Comparison of ENCODE assay signal across 1 cellular context in the genomic region with DNA sequence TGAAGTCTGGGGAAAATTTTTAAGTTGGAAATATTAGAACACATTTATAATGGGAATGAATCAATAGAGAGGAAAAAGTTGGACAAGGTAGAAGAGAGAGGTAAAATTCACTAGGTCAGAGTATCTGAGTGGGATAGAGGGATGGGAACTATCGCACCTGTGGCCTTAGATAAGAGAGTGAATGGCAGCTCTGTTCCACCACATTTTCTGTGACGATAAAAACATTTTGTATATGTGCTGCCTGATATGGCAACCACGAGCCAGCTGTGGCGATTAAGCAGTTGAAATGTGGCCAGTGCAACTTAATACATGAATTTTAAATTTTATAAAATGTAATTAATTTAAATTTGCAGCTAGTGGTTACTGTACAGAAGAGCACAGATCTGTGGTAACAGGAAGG.
TF ChIP-seq lines count a peak whose summit lies in the region.

No MANE protein-coding gene starts in this region.

TF ChIP-seq in K562, 482 proteins besides CTCF, POLR2A, EP300 and RAD21 (continued from another document and continues in another):
- TF ChIP-seq PRMT5 (CRISPR knock-in tag; IDR thresholded peaks at IDR 0.05) (no peak), EWSR1 (IDR thresholded peaks at IDR 0.05; ENCODE audit: borderline replicate concordance, low read depth, partially characterized antibody) (no peak), SPI1 (IDR thresholded peaks at IDR 0.05; ENCODE audit: borderline replicate concordance, low read depth, low read length) (no peak), SMARCE1 (IDR thresholded peaks at IDR 0.05) (peak; percentile 76), ZBTB8A (IDR thresholded peaks at IDR 0.05; ENCODE audit: partially characterized antibody) (no peak), MYNN (IDR thresholded peaks at IDR 0.05) (no peak), MYNN (CRISPR knock-in tag; IDR thresholded peaks at IDR 0.05) (no peak), HMGN3 (IDR thresholded peaks at IDR 0.05; ENCODE audit: borderline replicate concordance, extremely low read depth, insufficient read length, low read depth, low read length) (peak; percentile 42), TEAD4 (IDR thresholded peaks at IDR 0.05; ENCODE audit: low read length) (peak; percentile 98), TEAD4 (CRISPR knock-in tag; IDR thresholded peaks at IDR 0.05; ENCODE audit: borderline replicate concordance) (no peak), RCOR1 (IDR thresholded peaks at IDR 0.05; ENCODE audit: borderline replicate concordance in 1 of 2, low read depth in 2 of 2, low read length in 2 of 2) (0 out of 4 replicates have a peak, but pooled peaks of 1 of the 2 experiments have one; percentile 48), ILF3 (IDR thresholded peaks at IDR 0.05; ENCODE audit: borderline replicate concordance) (no peak), MYC (IDR thresholded peaks at IDR 0.05; ENCODE audit: low read depth, low read length) (no peak), MYC (CRISPR knock-in tag; IDR thresholded peaks at IDR 0.05; ENCODE audit: borderline replicate concordance, low read depth) (no peak), CREB1 (IDR thresholded peaks at IDR 0.05) (0 out of 2 replicates have a peak, but pooled peaks have one; percentile 28), CREB1 (CRISPR knock-in tag; IDR thresholded peaks at IDR 0.05) (no peak), FIP1L1 (IDR thresholded peaks at IDR 0.05; ENCODE audit: low read depth, low read length, poor library complexity, severe bottlenecking) (no peak), ZNF766 (CRISPR knock-in tag; conservative IDR thresholded peaks at IDR 0.05) (peak; percentile 49; the same call in 1 of the 2 replicates), POLR2B (IDR thresholded peaks at IDR 0.05; ENCODE audit: low read depth, partially characterized antibody) (no peak), TCF3 (CRISPR knock-in tag; IDR thresholded peaks at IDR 0.05) (peak; percentile 90), ZNF584 (CRISPR knock-in tag; IDR thresholded peaks at IDR 0.05; ENCODE audit: low read depth) (no peak), CEBPB (tag; IDR thresholded peaks at IDR 0.05) (no peak), EP400 (IDR thresholded peaks at IDR 0.05) (no peak), SRF (CRISPR knock-in tag; IDR thresholded peaks at IDR 0.05) (no peak), NFIC (IDR thresholded peaks at IDR 0.05) (peak; percentile 89), NUFIP1 (IDR thresholded peaks at IDR 0.05; ENCODE audit: partially characterized antibody) (no peak), CC2D1A (IDR thresholded peaks at IDR 0.05) (peak; percentile 77; the same call in 1 of the 2 replicates), TRIM24 (IDR thresholded peaks at IDR 0.05) (peak; percentile 92 to 96), TBL1XR1 (IDR thresholded peaks at IDR 0.05; ENCODE audit: low read length in 2 of 2) (peak in 1 of 2 experiments; percentile 35; a peak in 1 of 4 replicates), FOXM1 (IDR thresholded peaks at IDR 0.05; ENCODE audit: low read depth) (peak; percentile 89), FOXM1 (CRISPR knock-in tag; IDR thresholded peaks at IDR 0.05; ENCODE audit: low read depth) (no peak), DMBX1 (CRISPR knock-in tag; IDR thresholded peaks at IDR 0.05; ENCODE audit: borderline replicate concordance) (no peak), MYBL2 (IDR thresholded peaks at IDR 0.05; ENCODE audit: low read depth) (no peak), MYBL2 (CRISPR knock-in tag; IDR thresholded peaks at IDR 0.05; ENCODE audit: borderline replicate concordance) (no peak), YBX1 (IDR thresholded peaks at IDR 0.05) (no peak)
- TF ChIP-seq, protein P1, sequence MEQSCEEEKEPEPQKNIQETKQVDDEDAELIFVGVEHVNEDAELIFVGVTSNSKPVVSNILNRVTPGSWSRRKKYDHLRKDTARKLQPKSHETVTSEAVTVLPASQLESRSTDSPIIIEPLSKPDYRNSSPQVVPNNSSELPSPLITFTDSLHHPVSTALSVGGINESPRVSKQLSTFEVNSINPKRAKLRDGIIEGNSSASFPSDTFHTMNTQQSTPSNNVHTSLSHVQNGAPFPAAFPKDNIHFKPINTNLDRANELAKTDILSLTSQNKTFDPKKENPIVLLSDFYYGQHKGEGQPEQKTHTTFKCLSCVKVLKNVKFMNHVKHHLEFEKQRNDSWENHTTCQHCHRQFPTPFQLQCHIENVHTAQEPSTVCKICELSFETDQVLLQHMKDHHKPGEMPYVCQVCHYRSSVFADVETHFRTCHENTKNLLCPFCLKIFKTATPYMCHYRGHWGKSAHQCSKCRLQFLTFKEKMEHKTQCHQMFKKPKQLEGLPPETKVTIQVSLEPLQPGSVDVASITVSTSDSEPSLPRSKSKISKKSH (CRISPR knock-in tag; IDR thresholded peaks at IDR 0.05) = no peak
- TF ChIP-seq, protein P2, sequence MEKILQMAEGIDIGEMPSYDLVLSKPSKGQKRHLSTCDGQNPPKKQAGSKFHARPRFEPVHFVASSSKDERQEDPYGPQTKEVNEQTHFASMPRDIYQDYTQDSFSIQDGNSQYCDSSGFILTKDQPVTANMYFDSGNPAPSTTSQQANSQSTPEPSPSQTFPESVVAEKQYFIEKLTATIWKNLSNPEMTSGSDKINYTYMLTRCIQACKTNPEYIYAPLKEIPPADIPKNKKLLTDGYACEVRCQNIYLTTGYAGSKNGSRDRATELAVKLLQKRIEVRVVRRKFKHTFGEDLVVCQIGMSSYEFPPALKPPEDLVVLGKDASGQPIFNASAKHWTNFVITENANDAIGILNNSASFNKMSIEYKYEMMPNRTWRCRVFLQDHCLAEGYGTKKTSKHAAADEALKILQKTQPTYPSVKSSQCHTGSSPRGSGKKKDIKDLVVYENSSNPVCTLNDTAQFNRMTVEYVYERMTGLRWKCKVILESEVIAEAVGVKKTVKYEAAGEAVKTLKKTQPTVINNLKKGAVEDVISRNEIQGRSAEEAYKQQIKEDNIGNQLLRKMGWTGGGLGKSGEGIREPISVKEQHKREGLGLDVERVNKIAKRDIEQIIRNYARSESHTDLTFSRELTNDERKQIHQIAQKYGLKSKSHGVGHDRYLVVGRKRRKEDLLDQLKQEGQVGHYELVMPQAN (IDR thresholded peaks at IDR 0.05; ENCODE audit: borderline replicate concordance) = no peak
- TF ChIP-seq, protein P3, sequence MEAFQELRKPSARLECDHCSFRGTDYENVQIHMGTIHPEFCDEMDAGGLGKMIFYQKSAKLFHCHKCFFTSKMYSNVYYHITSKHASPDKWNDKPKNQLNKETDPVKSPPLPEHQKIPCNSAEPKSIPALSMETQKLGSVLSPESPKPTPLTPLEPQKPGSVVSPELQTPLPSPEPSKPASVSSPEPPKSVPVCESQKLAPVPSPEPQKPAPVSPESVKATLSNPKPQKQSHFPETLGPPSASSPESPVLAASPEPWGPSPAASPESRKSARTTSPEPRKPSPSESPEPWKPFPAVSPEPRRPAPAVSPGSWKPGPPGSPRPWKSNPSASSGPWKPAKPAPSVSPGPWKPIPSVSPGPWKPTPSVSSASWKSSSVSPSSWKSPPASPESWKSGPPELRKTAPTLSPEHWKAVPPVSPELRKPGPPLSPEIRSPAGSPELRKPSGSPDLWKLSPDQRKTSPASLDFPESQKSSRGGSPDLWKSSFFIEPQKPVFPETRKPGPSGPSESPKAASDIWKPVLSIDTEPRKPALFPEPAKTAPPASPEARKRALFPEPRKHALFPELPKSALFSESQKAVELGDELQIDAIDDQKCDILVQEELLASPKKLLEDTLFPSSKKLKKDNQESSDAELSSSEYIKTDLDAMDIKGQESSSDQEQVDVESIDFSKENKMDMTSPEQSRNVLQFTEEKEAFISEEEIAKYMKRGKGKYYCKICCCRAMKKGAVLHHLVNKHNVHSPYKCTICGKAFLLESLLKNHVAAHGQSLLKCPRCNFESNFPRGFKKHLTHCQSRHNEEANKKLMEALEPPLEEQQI (IDR thresholded peaks at IDR 0.05) = 0 out of 2 replicates have a peak, but pooled peaks have one; percentile 49
- TF ChIP-seq, protein P4, sequence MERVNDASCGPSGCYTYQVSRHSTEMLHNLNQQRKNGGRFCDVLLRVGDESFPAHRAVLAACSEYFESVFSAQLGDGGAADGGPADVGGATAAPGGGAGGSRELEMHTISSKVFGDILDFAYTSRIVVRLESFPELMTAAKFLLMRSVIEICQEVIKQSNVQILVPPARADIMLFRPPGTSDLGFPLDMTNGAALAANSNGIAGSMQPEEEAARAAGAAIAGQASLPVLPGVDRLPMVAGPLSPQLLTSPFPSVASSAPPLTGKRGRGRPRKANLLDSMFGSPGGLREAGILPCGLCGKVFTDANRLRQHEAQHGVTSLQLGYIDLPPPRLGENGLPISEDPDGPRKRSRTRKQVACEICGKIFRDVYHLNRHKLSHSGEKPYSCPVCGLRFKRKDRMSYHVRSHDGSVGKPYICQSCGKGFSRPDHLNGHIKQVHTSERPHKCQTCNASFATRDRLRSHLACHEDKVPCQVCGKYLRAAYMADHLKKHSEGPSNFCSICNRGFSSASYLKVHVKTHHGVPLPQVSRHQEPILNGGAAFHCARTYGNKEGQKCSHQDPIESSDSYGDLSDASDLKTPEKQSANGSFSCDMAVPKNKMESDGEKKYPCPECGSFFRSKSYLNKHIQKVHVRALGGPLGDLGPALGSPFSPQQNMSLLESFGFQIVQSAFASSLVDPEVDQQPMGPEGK (CRISPR knock-in tag; IDR thresholded peaks at IDR 0.05; ENCODE audit: borderline replicate concordance) = no peak
- TF ChIP-seq, protein P5, sequence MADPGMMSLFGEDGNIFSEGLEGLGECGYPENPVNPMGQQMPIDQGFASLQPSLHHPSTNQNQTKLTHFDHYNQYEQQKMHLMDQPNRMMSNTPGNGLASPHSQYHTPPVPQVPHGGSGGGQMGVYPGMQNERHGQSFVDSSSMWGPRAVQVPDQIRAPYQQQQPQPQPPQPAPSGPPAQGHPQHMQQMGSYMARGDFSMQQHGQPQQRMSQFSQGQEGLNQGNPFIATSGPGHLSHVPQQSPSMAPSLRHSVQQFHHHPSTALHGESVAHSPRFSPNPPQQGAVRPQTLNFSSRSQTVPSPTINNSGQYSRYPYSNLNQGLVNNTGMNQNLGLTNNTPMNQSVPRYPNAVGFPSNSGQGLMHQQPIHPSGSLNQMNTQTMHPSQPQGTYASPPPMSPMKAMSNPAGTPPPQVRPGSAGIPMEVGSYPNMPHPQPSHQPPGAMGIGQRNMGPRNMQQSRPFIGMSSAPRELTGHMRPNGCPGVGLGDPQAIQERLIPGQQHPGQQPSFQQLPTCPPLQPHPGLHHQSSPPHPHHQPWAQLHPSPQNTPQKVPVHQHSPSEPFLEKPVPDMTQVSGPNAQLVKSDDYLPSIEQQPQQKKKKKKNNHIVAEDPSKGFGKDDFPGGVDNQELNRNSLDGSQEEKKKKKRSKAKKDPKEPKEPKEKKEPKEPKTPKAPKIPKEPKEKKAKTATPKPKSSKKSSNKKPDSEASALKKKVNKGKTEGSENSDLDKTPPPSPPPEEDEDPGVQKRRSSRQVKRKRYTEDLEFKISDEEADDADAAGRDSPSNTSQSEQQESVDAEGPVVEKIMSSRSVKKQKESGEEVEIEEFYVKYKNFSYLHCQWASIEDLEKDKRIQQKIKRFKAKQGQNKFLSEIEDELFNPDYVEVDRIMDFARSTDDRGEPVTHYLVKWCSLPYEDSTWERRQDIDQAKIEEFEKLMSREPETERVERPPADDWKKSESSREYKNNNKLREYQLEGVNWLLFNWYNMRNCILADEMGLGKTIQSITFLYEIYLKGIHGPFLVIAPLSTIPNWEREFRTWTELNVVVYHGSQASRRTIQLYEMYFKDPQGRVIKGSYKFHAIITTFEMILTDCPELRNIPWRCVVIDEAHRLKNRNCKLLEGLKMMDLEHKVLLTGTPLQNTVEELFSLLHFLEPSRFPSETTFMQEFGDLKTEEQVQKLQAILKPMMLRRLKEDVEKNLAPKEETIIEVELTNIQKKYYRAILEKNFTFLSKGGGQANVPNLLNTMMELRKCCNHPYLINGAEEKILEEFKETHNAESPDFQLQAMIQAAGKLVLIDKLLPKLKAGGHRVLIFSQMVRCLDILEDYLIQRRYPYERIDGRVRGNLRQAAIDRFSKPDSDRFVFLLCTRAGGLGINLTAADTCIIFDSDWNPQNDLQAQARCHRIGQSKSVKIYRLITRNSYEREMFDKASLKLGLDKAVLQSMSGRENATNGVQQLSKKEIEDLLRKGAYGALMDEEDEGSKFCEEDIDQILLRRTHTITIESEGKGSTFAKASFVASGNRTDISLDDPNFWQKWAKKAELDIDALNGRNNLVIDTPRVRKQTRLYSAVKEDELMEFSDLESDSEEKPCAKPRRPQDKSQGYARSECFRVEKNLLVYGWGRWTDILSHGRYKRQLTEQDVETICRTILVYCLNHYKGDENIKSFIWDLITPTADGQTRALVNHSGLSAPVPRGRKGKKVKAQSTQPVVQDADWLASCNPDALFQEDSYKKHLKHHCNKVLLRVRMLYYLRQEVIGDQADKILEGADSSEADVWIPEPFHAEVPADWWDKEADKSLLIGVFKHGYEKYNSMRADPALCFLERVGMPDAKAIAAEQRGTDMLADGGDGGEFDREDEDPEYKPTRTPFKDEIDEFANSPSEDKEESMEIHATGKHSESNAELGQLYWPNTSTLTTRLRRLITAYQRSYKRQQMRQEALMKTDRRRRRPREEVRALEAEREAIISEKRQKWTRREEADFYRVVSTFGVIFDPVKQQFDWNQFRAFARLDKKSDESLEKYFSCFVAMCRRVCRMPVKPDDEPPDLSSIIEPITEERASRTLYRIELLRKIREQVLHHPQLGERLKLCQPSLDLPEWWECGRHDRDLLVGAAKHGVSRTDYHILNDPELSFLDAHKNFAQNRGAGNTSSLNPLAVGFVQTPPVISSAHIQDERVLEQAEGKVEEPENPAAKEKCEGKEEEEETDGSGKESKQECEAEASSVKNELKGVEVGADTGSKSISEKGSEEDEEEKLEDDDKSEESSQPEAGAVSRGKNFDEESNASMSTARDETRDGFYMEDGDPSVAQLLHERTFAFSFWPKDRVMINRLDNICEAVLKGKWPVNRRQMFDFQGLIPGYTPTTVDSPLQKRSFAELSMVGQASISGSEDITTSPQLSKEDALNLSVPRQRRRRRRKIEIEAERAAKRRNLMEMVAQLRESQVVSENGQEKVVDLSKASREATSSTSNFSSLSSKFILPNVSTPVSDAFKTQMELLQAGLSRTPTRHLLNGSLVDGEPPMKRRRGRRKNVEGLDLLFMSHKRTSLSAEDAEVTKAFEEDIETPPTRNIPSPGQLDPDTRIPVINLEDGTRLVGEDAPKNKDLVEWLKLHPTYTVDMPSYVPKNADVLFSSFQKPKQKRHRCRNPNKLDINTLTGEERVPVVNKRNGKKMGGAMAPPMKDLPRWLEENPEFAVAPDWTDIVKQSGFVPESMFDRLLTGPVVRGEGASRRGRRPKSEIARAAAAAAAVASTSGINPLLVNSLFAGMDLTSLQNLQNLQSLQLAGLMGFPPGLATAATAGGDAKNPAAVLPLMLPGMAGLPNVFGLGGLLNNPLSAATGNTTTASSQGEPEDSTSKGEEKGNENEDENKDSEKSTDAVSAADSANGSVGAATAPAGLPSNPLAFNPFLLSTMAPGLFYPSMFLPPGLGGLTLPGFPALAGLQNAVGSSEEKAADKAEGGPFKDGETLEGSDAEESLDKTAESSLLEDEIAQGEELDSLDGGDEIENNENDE (IDR thresholded peaks at IDR 0.05; ENCODE audit: low read depth, low read length) = no peak
- TF ChIP-seq, protein P6, sequence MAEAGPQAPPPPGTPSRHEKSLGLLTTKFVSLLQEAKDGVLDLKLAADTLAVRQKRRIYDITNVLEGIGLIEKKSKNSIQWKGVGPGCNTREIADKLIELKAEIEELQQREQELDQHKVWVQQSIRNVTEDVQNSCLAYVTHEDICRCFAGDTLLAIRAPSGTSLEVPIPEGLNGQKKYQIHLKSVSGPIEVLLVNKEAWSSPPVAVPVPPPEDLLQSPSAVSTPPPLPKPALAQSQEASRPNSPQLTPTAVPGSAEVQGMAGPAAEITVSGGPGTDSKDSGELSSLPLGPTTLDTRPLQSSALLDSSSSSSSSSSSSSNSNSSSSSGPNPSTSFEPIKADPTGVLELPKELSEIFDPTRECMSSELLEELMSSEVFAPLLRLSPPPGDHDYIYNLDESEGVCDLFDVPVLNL (CRISPR knock-in tag; IDR thresholded peaks at IDR 0.05; ENCODE audit: low read depth) = no peak
